In genomic region chr19:374886-375235, GRCh38 we compare ENCODE assay signal across 17 cellular contexts. TPM values are rescaled to one million over a fixed set of nuclear protein-coding genes. Genes with fewer than 3 reads are reported as not detected.
A peak's percentile ranks its signal among the peaks of the same experiment; 100 is the strongest.
DNase-seq lines count a peak whose midpoint lies in the region; ATAC-seq and TF ChIP-seq lines count a peak whose summit lies in the region.
"Had no signal": no experiment of that assay in that cellular context is flagged by ENCODE, and none has a peak within 500 bp of the region (broad histone marks: within the 10 kb centered on the region; RNA-seq: fewer than 3 reads in every experiment).

No MANE protein-coding gene starts in this region.

- H3K27ac Mint-ChIP-seq in activated naive CD8-positive, alpha-beta T cell treated with anti-CD3 and anti-CD28 coated beads, Interleukin-2, amount 10 ng/mL, durations not matched to agents 7 days and 5 days, result no peak overlapping the region
- no peak overlapping the region for H3K27ac Mint-ChIP-seq in activated naive CD8-positive, alpha-beta T cell treated with anti-CD3 and anti-CD28 coated beads, Interleukin-2, amount 50 U/mL, for 24 hours
- no peak overlapping the region for H3K27ac Mint-ChIP-seq in chondrocyte (ENCODE audit: unreplicated experiment)
- no peak overlapping the region for H3K27ac Mint-ChIP-seq in naive thymus-derived CD4-positive, alpha-beta T cell
- H3K27ac Mint-ChIP-seq: CD4-positive, alpha-beta memory T cell; IgD-negative memory B cell had no signal

- H3K79me2 ChIP-seq in osteoblast (ENCODE audit: insufficient read depth, low read length), result no peaks in the 10 kb centered on the region

- H4K20me1 ChIP-seq in osteoblast (ENCODE audit: insufficient read depth, low read length), result no peaks in the 10 kb centered on the region
- H4K20me1 ChIP-seq: BLaER1 treated with 17β-estradiol and CSF1 and Interleukin-3, amounts not matched to agents 10 nM and 100 nM had no signal

- H3K36me3 Mint-ChIP-seq in activated naive CD8-positive, alpha-beta T cell treated with anti-CD3 and anti-CD28 coated beads, Interleukin-2, amount 10 ng/mL, durations not matched to agents 7 days and 5 days, result no peaks in the 10 kb centered on the region
- no peaks in the 10 kb centered on the region for H3K36me3 Mint-ChIP-seq in activated naive CD8-positive, alpha-beta T cell treated with anti-CD3 and anti-CD28 coated beads, Interleukin-2, amount 50 U/mL, for 24 hours (ENCODE audit: low read depth)
- H3K36me3 Mint-ChIP-seq in chondrocyte (ENCODE audit: low read depth), result no peaks in the 10 kb centered on the region
- no peaks in the 10 kb centered on the region for H3K36me3 Mint-ChIP-seq in naive thymus-derived CD4-positive, alpha-beta T cell
- H3K36me3 Mint-ChIP-seq: CD4-positive, alpha-beta memory T cell; IgD-negative memory B cell had no signal

- no peak overlapping the region for H2AFZ ChIP-seq in osteoblast (ENCODE audit: low read length)

- no peaks in the 10 kb centered on the region for H3K36me3 ChIP-seq in osteoblast (ENCODE audit: insufficient read depth, low read length)
- no peaks in the 10 kb centered on the region for H3K36me3 ChIP-seq in naive thymus-derived CD4-positive, alpha-beta T cell (ENCODE audit: control insufficient read depth in 2 of 3, insufficient read depth in 3 of 3, low read length in 3 of 3)
- no peaks in the 10 kb centered on the region for H3K36me3 ChIP-seq in effector memory CD4-positive, alpha-beta T cell (ENCODE audit: control insufficient read depth, insufficient read depth, low read length)
- H3K36me3 ChIP-seq: BLaER1 treated with 17β-estradiol and CSF1 and Interleukin-3, amounts not matched to agents 10 nM and 100 nM; HAP-1; SJCRH30 had no signal

- no peak for ATAC-seq in activated naive CD8-positive, alpha-beta T cell treated with anti-CD3 and anti-CD28 coated beads, Interleukin-2, amount 10 ng/mL, durations not matched to agents 7 days and 5 days (ENCODE audit: low read depth)
- ATAC-seq in activated naive CD8-positive, alpha-beta T cell treated with anti-CD3 and anti-CD28 coated beads, Interleukin-2, amount 50 U/mL, for 24 hours, result no peak
- ATAC-seq in HG02840 (IDR thresholded peaks at IDR 0.05; ENCODE audit: low FRiP score, unreplicated experiment), result no peak
- ATAC-seq in naive thymus-derived CD4-positive, alpha-beta T cell, result no peak
- ATAC-seq: GM12878, Panc1 had no signal

- H3K4me2 ChIP-seq in osteoblast (ENCODE audit: insufficient read depth, low read length), result no peak overlapping the region
- H3K4me2 ChIP-seq: BLaER1 treated with 17β-estradiol and CSF1 and Interleukin-3, amounts not matched to agents 10 nM and 100 nM had no signal

- no peaks in the 10 kb centered on the region for H3K9me3 Mint-ChIP-seq in activated naive CD8-positive, alpha-beta T cell treated with anti-CD3 and anti-CD28 coated beads, Interleukin-2, amount 10 ng/mL, durations not matched to agents 7 days and 5 days
- H3K9me3 Mint-ChIP-seq in activated naive CD8-positive, alpha-beta T cell treated with anti-CD3 and anti-CD28 coated beads, Interleukin-2, amount 50 U/mL, for 24 hours, result no peaks in the 10 kb centered on the region
- no peaks in the 10 kb centered on the region for H3K9me3 Mint-ChIP-seq in chondrocyte (ENCODE audit: low read depth)
- peaks cover 0 to 1% (median 0%) of the 10 kb centered on the region in 11 donors for H3K9me3 Mint-ChIP-seq in naive thymus-derived CD4-positive, alpha-beta T cell
- H3K9me3 Mint-ChIP-seq: IgD-negative memory B cell had no signal

- CTCF ChIA-PET in naive thymus-derived CD4-positive, alpha-beta T cell (lab: Charles Lee), result no interaction called here

- no peak overlapping the region for H3K27ac ChIP-seq in osteoblast (ENCODE audit: low read depth, low read length)
- no peak overlapping the region for H3K27ac ChIP-seq in naive thymus-derived CD4-positive, alpha-beta T cell (ENCODE audit: low read depth, low read length)
- no peak overlapping the region for H3K27ac ChIP-seq in effector memory CD4-positive, alpha-beta T cell (ENCODE audit: insufficient read depth, low read length, poor library complexity, severe bottlenecking)
- H3K27ac ChIP-seq: BLaER1 treated with 17β-estradiol and CSF1 and Interleukin-3, amounts not matched to agents 10 nM and 100 nM; SJCRH30 had no signal

- TF ChIP-seq CTCF in chondrocyte (IDR thresholded peaks at IDR 0.05) (no peak), osteoblast (IDR thresholded peaks at IDR 0.05; ENCODE audit: extremely low read depth, low read depth, low read length) (no peak)

- no peaks in the 10 kb centered on the region for H3K9me3 ChIP-seq in osteoblast (ENCODE audit: low read depth, low read length)
- no peaks in the 10 kb centered on the region for H3K9me3 ChIP-seq in naive thymus-derived CD4-positive, alpha-beta T cell (ENCODE audit: control insufficient read depth in 2 of 3, low read length in 3 of 3)
- no peaks in the 10 kb centered on the region for H3K9me3 ChIP-seq in effector memory CD4-positive, alpha-beta T cell (ENCODE audit: control insufficient read depth, low read length)
- H3K9me3 ChIP-seq: Caco-2, HAP-1, SJCRH30 had no signal

- H3K4me3 ChIP-seq in osteoblast (ENCODE audit: insufficient read depth, low read length), result no peak overlapping the region
- H3K4me3 ChIP-seq in naive thymus-derived CD4-positive, alpha-beta T cell (ENCODE audit: low read length), result no peak overlapping the region
- H3K4me3 ChIP-seq in effector memory CD4-positive, alpha-beta T cell (ENCODE audit: insufficient read depth, low read depth, low read length, poor library complexity, severe bottlenecking), result no peak overlapping the region
- H3K4me3 ChIP-seq: BLaER1 treated with 17β-estradiol and CSF1 and Interleukin-3, amounts not matched to agents 10 nM and 100 nM; GM12878; HAP-1; SJCRH30 had no signal

- POLR2A ChIA-PET in activated naive CD8-positive, alpha-beta T cell treated with anti-CD3 and anti-CD28 coated beads, Interleukin-2, amount 10 ng/mL, durations not matched to agents 7 days and 5 days (lab: Charles Lee), result no interaction called here
- POLR2A ChIA-PET in naive thymus-derived CD4-positive, alpha-beta T cell (lab: Charles Lee), result no interaction called here

- DNase-seq in activated naive CD8-positive, alpha-beta T cell treated with anti-CD3 and anti-CD28 coated beads, Interleukin-2, amount 10 ng/mL, durations not matched to agents 7 days and 5 days, result peak; percentile 16
- no peak for DNase-seq in activated naive CD8-positive, alpha-beta T cell treated with anti-CD3 and anti-CD28 coated beads, Interleukin-2, amount 50 U/mL, for 24 hours
- peak; percentile 68 for DNase-seq in chondrocyte (ENCODE audit: low spot score)
- peak; percentile 89 for DNase-seq in osteoblast (ENCODE audit: insufficient read length, low spot score, missing footprints)
- no peak for DNase-seq in naive thymus-derived CD4-positive, alpha-beta T cell
- DNase-seq in effector memory CD4-positive, alpha-beta T cell, result no peak
- DNase-seq: 8988T; Caco-2; CD4-positive, alpha-beta memory T cell; SJCRH30 had no signal

- H3K4me1 Mint-ChIP-seq in activated naive CD8-positive, alpha-beta T cell treated with anti-CD3 and anti-CD28 coated beads, Interleukin-2, amount 10 ng/mL, durations not matched to agents 7 days and 5 days, result no peaks in the 10 kb centered on the region
- H3K4me1 Mint-ChIP-seq in activated naive CD8-positive, alpha-beta T cell treated with anti-CD3 and anti-CD28 coated beads, Interleukin-2, amount 50 U/mL, for 24 hours, result no peaks in the 10 kb centered on the region
- peaks cover 12% of the 10 kb centered on the region for H3K4me1 Mint-ChIP-seq in chondrocyte (ENCODE audit: low read depth)
- peaks cover 0 to 3% (median 0%) of the 10 kb centered on the region in 7 donors for H3K4me1 Mint-ChIP-seq in naive thymus-derived CD4-positive, alpha-beta T cell
- H3K4me1 Mint-ChIP-seq: IgD-negative memory B cell had no signal

- intact Hi-C loops in naive thymus-derived CD4-positive, alpha-beta T cell (cut with micrococcal nuclease), result no loop called here

- no peaks in the 10 kb centered on the region for H3K27me3 Mint-ChIP-seq in activated naive CD8-positive, alpha-beta T cell treated with anti-CD3 and anti-CD28 coated beads, Interleukin-2, amount 10 ng/mL, durations not matched to agents 7 days and 5 days
- peaks cover 7% of the 10 kb centered on the region for H3K27me3 Mint-ChIP-seq in activated naive CD8-positive, alpha-beta T cell treated with anti-CD3 and anti-CD28 coated beads, Interleukin-2, amount 50 U/mL, for 24 hours
- H3K27me3 Mint-ChIP-seq in chondrocyte (ENCODE audit: low read depth), result peaks cover 21% of the 10 kb centered on the region
- peaks cover 2 to 40% (median 18%) of the 10 kb centered on the region in 5 donors for H3K27me3 Mint-ChIP-seq in naive thymus-derived CD4-positive, alpha-beta T cell

- H3K27me3 ChIP-seq in osteoblast (ENCODE audit: insufficient read depth, low read length), result peaks cover 37% of the 10 kb centered on the region
- H3K27me3 ChIP-seq in naive thymus-derived CD4-positive, alpha-beta T cell (ENCODE audit: control insufficient read depth in 2 of 2, insufficient read depth in 2 of 2, low read length in 2 of 2), result no peaks in the 10 kb centered on the region
- peaks cover 5% of the 10 kb centered on the region for H3K27me3 ChIP-seq in effector memory CD4-positive, alpha-beta T cell (replicated peaks; ENCODE audit: control insufficient read depth, insufficient read depth, low read length, poor library complexity, severe bottlenecking)
- H3K27me3 ChIP-seq: BLaER1 treated with 17β-estradiol and CSF1 and Interleukin-3, amounts not matched to agents 10 nM and 100 nM had no signal

- no peak overlapping the region for H3K4me3 Mint-ChIP-seq in activated naive CD8-positive, alpha-beta T cell treated with anti-CD3 and anti-CD28 coated beads, Interleukin-2, amount 10 ng/mL, durations not matched to agents 7 days and 5 days
- H3K4me3 Mint-ChIP-seq in activated naive CD8-positive, alpha-beta T cell treated with anti-CD3 and anti-CD28 coated beads, Interleukin-2, amount 50 U/mL, for 24 hours, result no peak overlapping the region
- no peak overlapping the region for H3K4me3 Mint-ChIP-seq in chondrocyte (ENCODE audit: unreplicated experiment)
- no peak overlapping the region for H3K4me3 Mint-ChIP-seq in naive thymus-derived CD4-positive, alpha-beta T cell
- H3K4me3 Mint-ChIP-seq: CD4-positive, alpha-beta memory T cell; IgD-negative memory B cell had no signal

- no peaks in the 10 kb centered on the region for H3K4me1 ChIP-seq in osteoblast (ENCODE audit: insufficient read depth, low read length)
- no peaks in the 10 kb centered on the region for H3K4me1 ChIP-seq in naive thymus-derived CD4-positive, alpha-beta T cell (ENCODE audit: control insufficient read depth in 2 of 2, insufficient read depth in 2 of 2, low read length in 2 of 2)
- H3K4me1 ChIP-seq in effector memory CD4-positive, alpha-beta T cell (ENCODE audit: control insufficient read depth, insufficient read depth, low read length, poor library complexity, severe bottlenecking), result no peaks in the 10 kb centered on the region
- H3K4me1 ChIP-seq: BLaER1 treated with 17β-estradiol and CSF1 and Interleukin-3, amounts not matched to agents 10 nM and 100 nM; Caco-2; HAP-1; SJCRH30 had no signal

RNA-seq across cellular contexts. Expression of gene MIER2, which starts 30.3 kb away (rescaled TPM):
- total RNA-seq in activated naive CD8-positive, alpha-beta T cell treated with anti-CD3 and anti-CD28 coated beads, Interleukin-2, amount 10 ng/mL, durations not matched to agents 7 days and 5 days, result 10 to 100 TPM; 23.4 to 24.9 TPM
- total RNA-seq in chondrocyte (40.2 to 44.5 TPM (median 42.4 TPM) in 3 replicates), osteoblast (10.9 and 14.8 TPM in 2 replicates)
- 10 to 100 TPM; 16.0 to 24.6 (median 17.7) TPM for total RNA-seq in naive thymus-derived CD4-positive, alpha-beta T cell
- polyA plus RNA-seq in naive thymus-derived CD4-positive, alpha-beta T cell, result 1 to 10 TPM; 3.9 to 7.8 TPM

RNA-seq across cellular contexts. Expression of gene C2CD4C, which starts 34.1 kb away (rescaled TPM):
- not detected for total RNA-seq in activated naive CD8-positive, alpha-beta T cell treated with anti-CD3 and anti-CD28 coated beads, Interleukin-2, amount 10 ng/mL, durations not matched to agents 7 days and 5 days
- total RNA-seq in chondrocyte, result 1.1 to 1.4 TPM (median 1.4 TPM) in 3 replicates
- total RNA-seq in osteoblast, result not detected in 2 replicates
- not detected for total RNA-seq in naive thymus-derived CD4-positive, alpha-beta T cell
- not detected for polyA plus RNA-seq in naive thymus-derived CD4-positive, alpha-beta T cell
- total RNA-seq: CD4-positive, alpha-beta memory T cell; GM12878; M059J had no signal
- polyA plus RNA-seq: CD4-positive, alpha-beta memory T cell; GM12878; IgD-negative memory B cell had no signal

Comparison
In these comparisons a context has a peak if more than half of its experiments do, and no peak if none do; other contexts are left out.
1. DNase-seq: peak in activated naive CD8-positive, alpha-beta T cell treated with anti-CD3 and anti-CD28 coated beads, Interleukin-2, amount 10 ng/mL, durations not matched to agents 7 days and 5 days (single experiment), chondrocyte (single experiment) and osteoblast (single experiment); none in activated naive CD8-positive, alpha-beta T cell treated with anti-CD3 and anti-CD28 coated beads, Interleukin-2, amount 50 U/mL, for 24 hours (single experiment), naive thymus-derived CD4-positive, alpha-beta T cell (0 of 9) and effector memory CD4-positive, alpha-beta T cell (0 of 3).